Comparison of ENCODE assay signal across 15 cellular contexts in the genomic region with DNA sequence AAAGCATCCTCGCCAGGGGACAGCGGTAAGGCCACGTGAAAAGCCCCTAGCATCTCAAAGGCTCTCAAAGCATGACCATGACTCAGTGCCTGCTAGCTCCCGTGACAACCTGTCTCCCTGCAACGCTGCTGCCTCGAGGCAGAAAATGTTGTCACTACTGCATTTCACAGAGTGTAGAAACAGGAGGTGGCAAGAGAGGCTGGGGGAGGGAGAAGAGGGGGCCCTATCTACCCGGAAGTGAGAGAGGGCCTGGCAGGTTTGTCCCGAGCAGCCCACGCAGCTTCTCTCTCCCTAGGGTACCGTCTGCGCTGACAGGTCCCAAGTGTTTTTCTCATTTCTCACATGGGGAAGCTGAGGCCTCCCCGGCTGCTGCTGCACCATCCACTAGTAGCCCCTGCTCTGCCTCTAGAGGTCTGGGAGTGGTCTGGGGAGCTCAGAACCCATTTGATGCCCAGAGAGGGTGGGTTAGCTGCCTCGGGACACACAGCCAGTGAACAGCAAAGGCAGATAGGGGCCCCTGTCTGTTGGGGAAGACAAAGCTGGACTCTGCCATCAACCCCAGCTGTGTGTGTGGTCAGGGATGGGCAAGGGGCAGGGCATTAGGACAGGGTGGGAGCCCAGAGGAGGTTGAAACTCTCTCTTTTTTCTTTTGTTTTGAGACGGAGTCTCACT. TPM values are rescaled to one million over a fixed set of nuclear protein-coding genes. Genes with fewer than 3 reads are reported as not detected.
DNase-seq lines count a peak whose midpoint lies in the region; ATAC-seq lines count a peak whose summit lies in the region.
"Had no signal": no experiment of that assay in that cellular context is flagged by ENCODE, and none has a peak within 500 bp of the region (broad histone marks: within the 10 kb centered on the region; RNA-seq: fewer than 3 reads in every experiment).

No MANE protein-coding gene starts in this region.

- H2BK120ac ChIP-seq in mesendoderm (ENCODE audit: low read depth, low read length), result no peak overlapping the region

- ATAC-seq in sciatic nerve, result no peak
- no peak for ATAC-seq in HG03378 (IDR thresholded peaks at IDR 0.05; ENCODE audit: unreplicated experiment)
- ATAC-seq in HG03159 (IDR thresholded peaks at IDR 0.05; ENCODE audit: unreplicated experiment), result no peak
- ATAC-seq: activated T-cell treated with anti-CD3 and anti-CD28 coated beads, Interleukin-2, amount 50 U/mL, for 72 hours; body of pancreas; HCT116 had no signal

- H4K5ac ChIP-seq in mesendoderm (ENCODE audit: low read length), result no peak overlapping the region

- no peaks in the 10 kb centered on the region for H3K36me3 ChIP-seq in mesendoderm (ENCODE audit: control insufficient read depth, insufficient read depth, low read length)

- intact Hi-C loops in sciatic nerve (cut with DNase I), result no loop called here

- H3K9ac ChIP-seq in mesendoderm (ENCODE audit: low read length), result no peak overlapping the region

- H3K4me2 ChIP-seq in mesendoderm (ENCODE audit: low read length), result no peak overlapping the region

- no peak overlapping the region for H2AK5ac ChIP-seq in mesendoderm (ENCODE audit: low read length)

- DNase-seq in CD1c-positive myeloid dendritic cell (ENCODE audit: extremely low spot score) (peak; percentile 15), HK-2 (ENCODE audit: unreplicated experiment) (peak; percentile 31), astrocyte of the hippocampus (ENCODE audit: low read depth, low spot score) (peak; percentile 42), mesendoderm (peak; percentile 77), sciatic nerve (ENCODE audit: low spot score) (no peak), SHP77 (lab: John Stamatoyannopoulos, UW) (no peak)
- DNase-seq: activated CD4-positive, CD25-positive, alpha-beta regulatory T cell treated with anti-CD3 and anti-CD28 coated beads, Interleukin-2, amount 50 U/mL, for 72 hours; activated T-cell treated with anti-CD3 and anti-CD28 coated beads, Interleukin-2, amount 50 U/mL, for 72 hours; body of pancreas; COR-L47; NCI-H446 treated with DMSO at 0.1 percent for 48 hours had no signal

- WGBS in mesendoderm (ENCODE audit: extremely low coverage, insufficient coverage, low lambda C conversion rate), result no CpG with 5 or more reads among the region's 14 CpGs

- no peak overlapping the region for H2BK5ac ChIP-seq in mesendoderm (ENCODE audit: low read length)

- H3K79me2 ChIP-seq in mesendoderm (ENCODE audit: control insufficient read depth, insufficient read depth, low read length), result no peaks in the 10 kb centered on the region

- H3K27me3 ChIP-seq in mesendoderm (ENCODE audit: insufficient read depth, low read length, poor library complexity), result peaks cover 8% of the 10 kb centered on the region

- no peak overlapping the region for H2BK15ac ChIP-seq in mesendoderm (replicated peaks; ENCODE audit: low read depth)

- H3K79me1 ChIP-seq in mesendoderm (ENCODE audit: low read length), result no peaks in the 10 kb centered on the region

- H3K4ac ChIP-seq in mesendoderm (ENCODE audit: low read depth, low read length), result no peak overlapping the region

- H3K4me1 ChIP-seq in mesendoderm (ENCODE audit: control insufficient read depth, low read depth, low read length), result no peaks in the 10 kb centered on the region
- H3K4me1 ChIP-seq: body of pancreas had no signal

- H3K56ac ChIP-seq in mesendoderm (ENCODE audit: low read length), result no peak overlapping the region

- H3K4me3 ChIP-seq in mesendoderm (ENCODE audit: low read length), result no peak overlapping the region
- H3K4me3 ChIP-seq: body of pancreas had no signal

- no peak overlapping the region for H4K8ac ChIP-seq in mesendoderm (ENCODE audit: low read depth, low read length)

- H3K18ac ChIP-seq in mesendoderm (ENCODE audit: low read length), result no peak overlapping the region

- no peak overlapping the region for H3K27ac ChIP-seq in mesendoderm (ENCODE audit: low read depth, low read length)
- H3K27ac ChIP-seq: body of pancreas had no signal

- no peak overlapping the region for H3K23ac ChIP-seq in mesendoderm (ENCODE audit: low read length)

RNA-seq across cellular contexts. Expression of a gene that starts 3.7 kb away (rescaled TPM):
- polyA plus RNA-seq in mesendoderm (2013, experiment 1 of 2), result 0.21 TPM
- polyA plus RNA-seq in mesendoderm (2013, experiment 2 of 2), result 0.13 TPM
- 3.7 TPM for total RNA-seq in sciatic nerve
- total RNA-seq: pulmonary artery endothelial cell had no signal

RNA-seq across cellular contexts. Expression of a gene that starts 58.5 kb away (rescaled TPM):
- 49.5 TPM for polyA plus RNA-seq in mesendoderm (2013, experiment 1 of 2)
- polyA plus RNA-seq in mesendoderm (2013, experiment 2 of 2), result 47.4 TPM
- total RNA-seq in sciatic nerve, result 121 TPM

RNA-seq across cellular contexts. Expression of a gene that starts 58.8 kb away (rescaled TPM):
- 76.8 TPM for polyA plus RNA-seq in mesendoderm (2013, experiment 1 of 2)
- polyA plus RNA-seq in mesendoderm (2013, experiment 2 of 2), result 78.0 TPM
- 115 TPM for total RNA-seq in sciatic nerve

Comparison
In these comparisons a context has a peak if more than half of its experiments do, and no peak if none do; other contexts are left out.
1. DNase-seq: peak in CD1c-positive myeloid dendritic cell (single experiment), HK-2 (single experiment), astrocyte of the hippocampus (single experiment) and mesendoderm (single experiment); none in sciatic nerve (single experiment) and SHP77 (0 of 2).